ENCODE assay signal across 10 cellular contexts in genomic region chr16:24635900-24636610, GRCh38.
DNase-seq lines count a peak whose midpoint lies in the region; ATAC-seq, FAIRE-seq and TF ChIP-seq lines count a peak whose summit lies in the region.
"Had no signal": no experiment of that assay in that cellular context is flagged by ENCODE, and none has a peak within 500 bp of the region (broad histone marks: within the 10 kb centered on the region; RNA-seq: fewer than 3 reads in every experiment).

No MANE protein-coding gene starts in this region.

- no peaks in the 10 kb centered on the region for H3K27me3 ChIP-seq in HCT116 (ENCODE audit: insufficient read depth, low read length)
- H3K27me3 ChIP-seq in SJCRH30, result no peaks in the 10 kb centered on the region
- H3K27me3 ChIP-seq in small intestine (ENCODE audit: control insufficient read depth in 2 of 2, insufficient read depth in 2 of 2, low read length in 2 of 2), result no peaks in the 10 kb centered on the region

- no peaks in the 10 kb centered on the region for H4K20me1 ChIP-seq in HCT116 (ENCODE audit: insufficient read depth)

- POLR2A ChIA-PET in HCT116 (lab: Charles Lee), result interaction anchor here (1.2 kb wide), 1 partner anchor 9 kb away, joined by 3 read pairs; no protein-coding TSS in a partner anchor

- H3K9ac ChIP-seq in HCT116 (ENCODE audit: low read length), result no peak overlapping the region

- no peaks in the 10 kb centered on the region for H3K4me1 Mint-ChIP-seq in T-helper 17 cell
- H3K4me1 Mint-ChIP-seq: activated CD4-positive, alpha-beta T cell treated with anti-CD3 and anti-CD28 coated beads, Interleukin-2, amount 10 ng/mL, durations not matched to agents 7 days and 5 days; naive B cell had no signal

- in situ Hi-C loops in GM13977 (cut with MboI; ENCODE audit: low pct_unique_long_range_greater_than_20kb, low sequenced_read_pairs, unreplicated experiment), result no loop called here

- H3K9me2 ChIP-seq in HCT116 (ENCODE audit: insufficient read depth), result no peaks in the 10 kb centered on the region

- H3K4me3 ChIP-seq in HCT116 (replicated peaks in 1 of 2; ENCODE audit: low read depth in 1 of 2, low read length in 2 of 2), result no peak overlapping the region
- H3K4me3 ChIP-seq in SJCRH30, result no peak overlapping the region
- H3K4me3 ChIP-seq in small intestine (ENCODE audit: low read depth in 1 of 2, low read length in 2 of 2), result no peak overlapping the region

- intact Hi-C loops in HCT116 (cut with micrococcal nuclease), result no loop called here

- H2AFZ ChIP-seq in HCT116 (ENCODE audit: low read depth, low read length, poor library complexity, severe bottlenecking), result peak overlapping the region; percentile 60

- H3K36me3 ChIP-seq in HCT116 (ENCODE audit: control insufficient read depth in 1 of 2, insufficient read depth in 2 of 2, low read length in 2 of 2), result no peaks in the 10 kb centered on the region
- H3K36me3 ChIP-seq in SJCRH30, result no peaks in the 10 kb centered on the region
- H3K36me3 ChIP-seq in small intestine (ENCODE audit: control insufficient read depth in 2 of 2, insufficient read depth in 2 of 2, low read length in 2 of 2), result no peaks in the 10 kb centered on the region

- RAD21 ChIA-PET in HCT116 (lab: Charles Lee; ENCODE audit: low non-redundant PET in 1 of 2, low total read pairs in 2 of 2, uncharacterized antibody in 2 of 2, unreplicated experiment in 2 of 2), result no interaction called here

- H3K36me3 Mint-ChIP-seq in T-helper 17 cell (ENCODE audit: low read depth), result no peaks in the 10 kb centered on the region
- H3K36me3 Mint-ChIP-seq: naive B cell had no signal

- no peak for TF ChIP-seq CTCF in HCT116 (IDR thresholded peaks at IDR 0.05 in 2 of 3, conservative IDR thresholded peaks at IDR 0.05 in 1 of 3; ENCODE audit: borderline replicate concordance in 1 of 3, insufficient read depth in 1 of 3, low read depth in 2 of 3, low read length in 2 of 3)
- no peak for TF ChIP-seq CTCF in GM13977 (IDR thresholded peaks at IDR 0.05; ENCODE audit: extremely low read depth, insufficient read depth, missing control alignments)

- no TSS peak for BruUV-seq in HCT116 (replicated peaks; lab: Mats Ljungman, UMichigan)

- FAIRE-seq in small intestine (lab: Jason Lieb, UNC), result no peak

- H3K4me3 Mint-ChIP-seq in T-helper 17 cell, result no peak overlapping the region
- H3K4me3 Mint-ChIP-seq: activated CD4-positive, alpha-beta T cell treated with anti-CD3 and anti-CD28 coated beads, Interleukin-2, amount 10 ng/mL, durations not matched to agents 7 days and 5 days; naive B cell had no signal

- H3K9me3 ChIP-seq in HCT116 (ENCODE audit: control insufficient read depth in 1 of 2, insufficient read depth in 1 of 2, low read depth in 1 of 2, low read length in 2 of 2) (no peaks in the 10 kb centered on the region), SJCRH30 (replicated peaks) (no peaks in the 10 kb centered on the region), small intestine (ENCODE audit: control insufficient read depth, low read depth) (no peaks in the 10 kb centered on the region), T-helper 17 cell (ENCODE audit: control insufficient read depth, low read length, poor library complexity, severe bottlenecking) (no peaks in the 10 kb centered on the region)

- H3K4me1 ChIP-seq in HCT116 (ENCODE audit: control insufficient read depth in 1 of 2, insufficient read depth in 2 of 2, low read length in 2 of 2) (0 out of 4 replicates have a peak, but pooled peaks cover 2 to 7% of the 10 kb centered on the region in 2 experiments), SJCRH30 (peaks cover 7% of the 10 kb centered on the region; the same call in 1 of the 2 replicates), small intestine (ENCODE audit: control insufficient read depth in 2 of 2, insufficient read depth in 1 of 2, low read depth in 1 of 2, low read length in 1 of 2) (no peaks in the 10 kb centered on the region)

- no peak overlapping the region for H3K27ac Mint-ChIP-seq in T-helper 17 cell
- H3K27ac Mint-ChIP-seq: activated CD4-positive, alpha-beta T cell treated with anti-CD3 and anti-CD28 coated beads, Interleukin-2, amount 10 ng/mL, durations not matched to agents 7 days and 5 days had no signal

- DNase-seq in HCT116 (ENCODE audit: low read depth, low spot score) (no peak), SJCRH30 (peak; percentile 77 to 82), glomerular endothelial cell (ENCODE audit: extremely low read depth, low read depth, low spot score) (peak; percentile 45), small intestine (peak; percentile 56), T-helper 17 cell (no peak), GM13977 (ENCODE audit: low spot score) (no peak)
- DNase-seq in activated CD4-positive, alpha-beta T cell treated with anti-CD3 and anti-CD28 coated beads for 48 hours, result no peak
- DNase-seq: activated CD4-positive, alpha-beta T cell treated with anti-CD3 and anti-CD28 coated beads, Interleukin-2, amount 10 ng/mL, durations not matched to agents 7 days and 5 days; naive B cell had no signal

- WGBS in small intestine, 3 donors, result 28 to 40% (median 35%) methylated on average over 6 of the region's 6 CpGs

- TF ChIP-seq POLR2A in HCT116 (IDR thresholded peaks at IDR 0.05; ENCODE audit: borderline replicate concordance, extremely low read depth, insufficient read depth, insufficient read length), result no peak

- CTCF ChIA-PET in HCT116 (lab: Charles Lee), result no interaction called here

- ATAC-seq in HCT116 (no peak), T-helper 17 cell (no peak), GM18519 (IDR thresholded peaks at IDR 0.05; ENCODE audit: low FRiP score, unreplicated experiment) (no peak)

- peaks cover 23% of the 10 kb centered on the region for H3K27me3 Mint-ChIP-seq in T-helper 17 cell

- H3K27ac ChIP-seq in HCT116 (ENCODE audit: low read depth, low read length) (no peak overlapping the region), SJCRH30 (no peak overlapping the region), small intestine (ENCODE audit: low read depth in 1 of 2, low read length in 1 of 2) (no peak overlapping the region)

- H3K4me2 ChIP-seq in HCT116 (ENCODE audit: low read length), result no peak overlapping the region

- TF ChIP-seq RAD21 in HCT116 (IDR thresholded peaks at IDR 0.05; ENCODE audit: low read depth), result no peak

- H3K79me2 ChIP-seq in HCT116 (ENCODE audit: insufficient read depth, low read length), result no peaks in the 10 kb centered on the region

TF ChIP-seq in HCT116, 20 proteins besides CTCF, POLR2A, EP300 and RAD21:
- no peak for TF ChIP-seq ATF3 (IDR thresholded peaks at IDR 0.05)
- TF ChIP-seq ZFX (IDR thresholded peaks at IDR 0.05), result no peak

Comparison
In these comparisons a context has a peak if more than half of its experiments do, and no peak if none do; other contexts are left out.
1. DNase-seq: peak in SJCRH30 (2 of 2), glomerular endothelial cell (single experiment) and small intestine (single experiment); none in HCT116 (single experiment), T-helper 17 cell (0 of 3), GM13977 (single experiment) and activated CD4-positive, alpha-beta T cell treated with anti-CD3 and anti-CD28 coated beads for 48 hours (single experiment).